In the genomic region with DNA sequence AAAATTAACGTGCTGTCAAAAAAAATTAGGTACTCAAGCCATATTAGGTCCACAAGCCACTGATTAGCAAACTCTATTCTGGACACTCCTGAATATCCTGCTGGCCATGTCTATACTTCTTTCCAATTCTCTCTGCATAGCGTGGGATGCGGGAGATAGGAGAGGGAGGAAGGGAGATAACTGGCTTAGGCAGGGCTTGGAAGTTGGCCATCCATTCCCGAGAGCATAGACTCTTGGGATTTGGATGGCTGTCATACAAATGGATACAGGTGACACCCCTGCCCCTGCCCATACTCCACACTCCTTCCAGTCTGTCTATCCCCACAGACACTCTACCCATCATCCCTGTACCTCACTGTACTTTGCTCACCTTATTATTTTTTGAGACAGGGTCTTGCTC, we compare ENCODE assay signal across 15 cellular contexts. TPM values are rescaled to one million over a fixed set of nuclear protein-coding genes. Genes with fewer than 3 reads are reported as not detected.
DNase-seq lines count a peak whose midpoint lies in the region; ATAC-seq and TF ChIP-seq lines count a peak whose summit lies in the region.
"Had no signal": no experiment of that assay in that cellular context is flagged by ENCODE, and none has a peak within 500 bp of the region (broad histone marks: within the 10 kb centered on the region; RNA-seq: fewer than 3 reads in every experiment).

No MANE protein-coding gene starts in this region.

- ATAC-seq in heart left ventricle (no peak), left ventricle myocardium superior (no peak), upper lobe of right lung (no peak), GM21825 (IDR thresholded peaks at IDR 0.05; ENCODE audit: unreplicated experiment) (no peak)

- H3K36me3 ChIP-seq in heart left ventricle, result no peaks in the 10 kb centered on the region
- H3K36me3 ChIP-seq in ovary, result no peaks in the 10 kb centered on the region
- no peaks in the 10 kb centered on the region for H3K36me3 ChIP-seq in upper lobe of right lung
- H3K36me3 ChIP-seq: BLaER1 treated with 17β-estradiol and CSF1 and Interleukin-3, amounts not matched to agents 10 nM and 100 nM had no signal

- WGBS in heart left ventricle, 4 donors, result 25 to 39% (median 33%) methylated on average over 4 of the region's 4 CpGs
- WGBS in ovary, 3 donors, result 9 to 21% (median 19%) methylated on average over 4 of the region's 4 CpGs

- no peak for TF ChIP-seq EP300 in ovary (IDR thresholded peaks at IDR 0.05)

- TF ChIP-seq CTCF in heart left ventricle (IDR thresholded peaks at IDR 0.05), result no peak
- no peak for TF ChIP-seq CTCF in dorsolateral prefrontal cortex (IDR thresholded peaks at IDR 0.05 in 54 of 56, conservative IDR thresholded peaks at IDR 0.05 in 2 of 56; ENCODE audit: low read depth in 1 of 56, partially characterized antibody in 56 of 56)
- TF ChIP-seq CTCF in ovary (IDR thresholded peaks at IDR 0.05), result no peak
- TF ChIP-seq CTCF in upper lobe of right lung (IDR thresholded peaks at IDR 0.05), result no peak

- peak overlapping the region in 8 of 12 donors; percentile 24 to 88 (median 62) for H3K27ac ChIP-seq in heart left ventricle
- H3K27ac ChIP-seq in dorsolateral prefrontal cortex, result peak overlapping the region in 30 of 59 donors; percentile 10 to 94 (median 78)
- H3K27ac ChIP-seq in ovary, result peak overlapping the region; percentile 52 to 86
- no peak overlapping the region for H3K27ac ChIP-seq in upper lobe of right lung
- H3K27ac ChIP-seq: BLaER1 treated with 17β-estradiol and CSF1 and Interleukin-3, amounts not matched to agents 10 nM and 100 nM; GM23248 had no signal

- H3K27me3 ChIP-seq in heart left ventricle, result no peaks in the 10 kb centered on the region
- H3K27me3 ChIP-seq in dorsolateral prefrontal cortex, result no peaks in the 10 kb centered on the region
- H3K27me3 ChIP-seq in ovary, result no peaks in the 10 kb centered on the region
- H3K27me3 ChIP-seq in upper lobe of right lung, result no peaks in the 10 kb centered on the region
- H3K27me3 ChIP-seq: BLaER1 treated with 17β-estradiol and CSF1 and Interleukin-3, amounts not matched to agents 10 nM and 100 nM had no signal

- intact Hi-C loops in heart left ventricle (cut with DNase I), result loop anchor here in 1 of 10 donors (10.0 kb wide), 1 partner anchor 108 kb away; no protein-coding TSS in a partner anchor
- intact Hi-C loops in left ventricle myocardium superior (cut with micrococcal nuclease), result no loop called here
- intact Hi-C loops in dorsolateral prefrontal cortex (cut with DNase I), result no loop called here
- intact Hi-C loops in ovary (cut with DNase I), result no loop called here
- intact Hi-C loops in upper lobe of right lung (cut with DNase I), result no loop called here

- TF ChIP-seq POLR2A in heart left ventricle (IDR thresholded peaks at IDR 0.05) (no peak), ovary (IDR thresholded peaks at IDR 0.05) (no peak)

- H3K4me1 ChIP-seq in heart left ventricle (peaks cover 0 to 27% (median 1%) of the 10 kb centered on the region in 12 donors), ovary (ENCODE audit: insufficient read depth) (peaks cover 25% of the 10 kb centered on the region), upper lobe of right lung (no peaks in the 10 kb centered on the region)

- DNase-seq in heart left ventricle (peak in 1 of 5 donors; percentile 21), left ventricle myocardium superior (no peak), dorsolateral prefrontal cortex (no peak), ovary (peak in 4 of 5 donors; percentile 53 to 69 (median 60)), upper lobe of right lung (peak; percentile 3), GOT3 (lab: John Stamatoyannopoulos, UW) (no peak), SHP77 treated with DMSO at 0.1 percent for 48 hours (lab: John Stamatoyannopoulos, UW) (no peak)
- DNase-seq: ACHN; CD4-positive, CD25-positive, alpha-beta regulatory T cell; GM23248; H7 had no signal

- H3K9me3 ChIP-seq in heart left ventricle (no peaks in the 10 kb centered on the region), ovary (no peaks in the 10 kb centered on the region), upper lobe of right lung (no peaks in the 10 kb centered on the region)
- H3K9me3 ChIP-seq: BLaER1 treated with 17β-estradiol and CSF1 and Interleukin-3, amounts not matched to agents 10 nM and 100 nM had no signal

- H3K4me3 ChIP-seq in heart left ventricle (no peak overlapping the region), dorsolateral prefrontal cortex (no peak overlapping the region), ovary (no peak overlapping the region), upper lobe of right lung (no peak overlapping the region)
- H3K4me3 ChIP-seq: BLaER1 treated with 17β-estradiol and CSF1 and Interleukin-3, amounts not matched to agents 10 nM and 100 nM; GM23248 had no signal

RNA-seq across cellular contexts. Expression of gene PRELP, which starts 2.3 kb away (rescaled TPM):
- total RNA-seq in heart left ventricle (10 to 100 TPM in 6 of 9 donors, 1 to 10 TPM in 3; 3.6 to 61.9 (median 13.6) TPM), left ventricle myocardium superior (22.5 TPM), dorsolateral prefrontal cortex (10 to 100 TPM in 104 of 120 experiments, 1 to 10 TPM in 16; 4.5 to 44.2 (median 15.2) TPM), ovary (100 to 1,000 TPM in 3 of 7 donors, 10 to 100 TPM in 4; 40.9 to 185 (median 74.8) TPM), upper lobe of right lung (91.8 TPM)
- polyA plus RNA-seq in heart left ventricle (10 to 100 TPM in 1 of 2 donors, 1 to 10 TPM in 1; 7.8 to 14.6 TPM), ovary (100 to 1,000 TPM in 1 of 2 donors, 10 to 100 TPM in 1; 97.8 to 163 TPM)
- total RNA-seq: A172; CD4-positive, CD25-positive, alpha-beta regulatory T cell; Daoy had no signal
- polyA plus RNA-seq: CD4-positive, CD25-positive, alpha-beta regulatory T cell had no signal

RNA-seq across cellular contexts. Expression of gene OPTC, which starts 20.7 kb away (rescaled TPM):
- total RNA-seq in heart left ventricle (not detected), left ventricle myocardium superior (not detected), dorsolateral prefrontal cortex (1 to 10 TPM in 1 of 120 experiments, under 1 TPM in 1, not detected in 118; 0.48 to 1.4 TPM), ovary (not detected), upper lobe of right lung (not detected)
- polyA plus RNA-seq in heart left ventricle (not detected), ovary (under 1 TPM in 1 of 2 donors, not detected in 1; 0.08 TPM)
- total RNA-seq: A172; CD4-positive, CD25-positive, alpha-beta regulatory T cell; Daoy; GM23248 had no signal
- polyA plus RNA-seq: CD4-positive, CD25-positive, alpha-beta regulatory T cell; GM23248 had no signal

Comparison
In these comparisons a context has a peak if more than half of its experiments do, and no peak if none do; other contexts are left out.
1. DNase-seq: peak in ovary (4 of 5) and upper lobe of right lung (single experiment); none in left ventricle myocardium superior (single experiment), dorsolateral prefrontal cortex (0 of 10), GOT3 (single experiment) and SHP77 treated with DMSO at 0.1 percent for 48 hours (single experiment).